7 cellular contexts compared by ENCODE assay signal in the genomic region with DNA sequence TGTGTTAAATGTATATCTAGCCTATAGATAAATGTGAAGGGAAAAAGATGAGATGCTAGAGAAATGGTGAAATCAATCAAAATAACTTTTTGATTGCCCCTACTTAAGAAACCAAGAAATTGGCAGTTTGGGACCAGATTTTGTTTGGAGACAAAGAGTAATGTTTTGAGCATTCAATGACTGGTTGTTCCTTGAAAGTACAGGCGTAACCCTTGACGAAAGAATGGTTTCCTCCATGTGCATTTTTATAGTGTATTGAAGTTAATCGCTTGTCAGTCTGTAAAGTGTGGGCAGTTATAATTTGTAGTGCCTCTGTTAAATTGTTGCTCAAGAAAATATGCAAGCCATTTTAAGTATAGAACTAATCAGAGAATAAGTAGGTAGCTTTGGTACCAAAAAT. TPM values are rescaled to one million over a fixed set of nuclear protein-coding genes. Genes with fewer than 3 reads are reported as not detected.
A peak's percentile ranks its signal among the peaks of the same experiment; 100 is the strongest.
DNase-seq lines count a peak whose midpoint lies in the region; ATAC-seq and TF ChIP-seq lines count a peak whose summit lies in the region.

No MANE protein-coding gene starts in this region.

- POLR2A ChIA-PET in OCI-LY7 (lab: Charles Lee), result interaction anchor here (0.8 to 8.6 kb wide), 2 partner anchors 19 to 37 kb away, joined by 3 to 39 read pairs; a partner anchor contains a TSS

- CTCF ChIA-PET in OCI-LY7 (lab: Charles Lee; ENCODE audit: unreplicated experiment), result no interaction called here

- H3K27ac Mint-ChIP-seq in osteocyte (ENCODE audit: unreplicated experiment), result peak overlapping the region; percentile 87

- peaks cover 28% of the 10 kb centered on the region for H3F3A ChIP-seq in GM23248 (ENCODE audit: insufficient read depth)

- H3K9ac ChIP-seq in GM23248, result peak overlapping the region; percentile 79

- H3K9me2 ChIP-seq in GM23248 (ENCODE audit: insufficient read depth) (no peaks in the 10 kb centered on the region), OCI-LY7 (ENCODE audit: insufficient read depth, low read length) (no peaks in the 10 kb centered on the region)

- H3K4me1 ChIP-seq in GM23248 (ENCODE audit: insufficient read depth), result peaks cover 52% of the 10 kb centered on the region
- peaks cover 12% of the 10 kb centered on the region for H3K4me1 ChIP-seq in OCI-LY7 (ENCODE audit: insufficient read depth, low read length, poor library complexity, severe bottlenecking)
- no peaks in the 10 kb centered on the region for H3K4me1 ChIP-seq in uterus

- H3K4me3 ChIP-seq in GM23248, result peak overlapping the region; percentile 82
- H3K4me3 ChIP-seq in OCI-LY7 (ENCODE audit: low read depth, low read length, poor library complexity, severe bottlenecking), result peak overlapping the region; percentile 99
- H3K4me3 ChIP-seq in coronary artery, result peak overlapping the region; percentile 88
- no peak overlapping the region for H3K4me3 ChIP-seq in uterus

- H3K27ac ChIP-seq in GM23248 (peak overlapping the region; percentile 65), OCI-LY7 (ENCODE audit: low read depth, low read length, poor library complexity, severe bottlenecking) (no peak overlapping the region), coronary artery (peak overlapping the region in 1 of 2 donors; percentile 92), uterus (peak overlapping the region in 1 of 2 donors; percentile 78)

- H3K27me3 ChIP-seq in GM23248 (replicated peaks; ENCODE audit: insufficient read depth) (no peaks in the 10 kb centered on the region), uterus (no peaks in the 10 kb centered on the region)

- H3K36me3 Mint-ChIP-seq in osteocyte (ENCODE audit: unreplicated experiment), result peaks cover 3% of the 10 kb centered on the region

- H3K9me3 ChIP-seq in GM23248 (ENCODE audit: low read depth), result no peaks in the 10 kb centered on the region
- H3K9me3 ChIP-seq in OCI-LY7 (ENCODE audit: low read length), result no peaks in the 10 kb centered on the region
- H3K9me3 ChIP-seq in uterus, result no peaks in the 10 kb centered on the region

- no peak for TF ChIP-seq CTCF in OCI-LY7 (conservative IDR thresholded peaks at IDR 0.05; ENCODE audit: low read length)
- TF ChIP-seq CTCF in coronary artery (IDR thresholded peaks at IDR 0.05), result no peak
- no peak for TF ChIP-seq CTCF in osteocyte (IDR thresholded peaks at IDR 0.05)
- TF ChIP-seq CTCF in uterus (IDR thresholded peaks at IDR 0.05), result no peak

- DNase-seq in GM23248, result peak; percentile 32
- DNase-seq in OCI-LY7 (ENCODE audit: low spot score), result peak; percentile 30
- DNase-seq in coronary artery (ENCODE audit: low spot score), result no peak
- no peak for DNase-seq in osteocyte (ENCODE audit: extremely low spot score, unreplicated experiment)
- no peak for DNase-seq in uterus

- TSS peak; percentile 79 for BruUV-seq in OCI-LY7 (replicated peaks; lab: Mats Ljungman, UMichigan)

- H3K36me3 ChIP-seq in GM23248 (ENCODE audit: low read depth) (no peaks in the 10 kb centered on the region), OCI-LY7 (ENCODE audit: insufficient read depth, low read length) (peaks cover 41% of the 10 kb centered on the region), uterus (no peaks in the 10 kb centered on the region)

- WGBS in GM23248 (ENCODE audit: low coverage in 1 of 2, low lambda C conversion rate in 2 of 2, missing lambda C conversion rate in 2 of 2), 2 experiments, result 70 to 74% methylated on average over 3 of the region's 3 CpGs

- no peak for TF ChIP-seq POLR2A in uterus (IDR thresholded peaks at IDR 0.05)

- H3K4me3 Mint-ChIP-seq in osteocyte (ENCODE audit: unreplicated experiment), result peak overlapping the region; percentile 88

- intact Hi-C loops in OCI-LY7 (cut with micrococcal nuclease; ENCODE audit: unreplicated experiment) (no loop called here), uterus (cut with DNase I; ENCODE audit: low total_unique reads) (no loop called here)

- H3K9me3 Mint-ChIP-seq in osteocyte (ENCODE audit: unreplicated experiment), result no peaks in the 10 kb centered on the region

- H3K4me1 Mint-ChIP-seq in osteocyte (ENCODE audit: unreplicated experiment), result peaks cover 57% of the 10 kb centered on the region

- H2AFZ ChIP-seq in GM23248 (peak overlapping the region; percentile 80), OCI-LY7 (ENCODE audit: low read length) (no peak overlapping the region)

- H3K27me3 Mint-ChIP-seq in osteocyte (ENCODE audit: unreplicated experiment), result no peaks in the 10 kb centered on the region

- H3K79me2 ChIP-seq in GM23248 (ENCODE audit: insufficient read depth) (peaks cover 86% of the 10 kb centered on the region), OCI-LY7 (ENCODE audit: insufficient read depth, low read depth, low read length) (peaks cover 39% of the 10 kb centered on the region)

- no peak for ATAC-seq in HG02885 (IDR thresholded peaks at IDR 0.05; ENCODE audit: poor library complexity, unreplicated experiment)
- ATAC-seq in HG03097 (IDR thresholded peaks at IDR 0.05; ENCODE audit: low FRiP score, unreplicated experiment), result no peak

- H4K20me1 ChIP-seq in GM23248 (ENCODE audit: insufficient read depth), result no peaks in the 10 kb centered on the region
- H4K20me1 ChIP-seq in OCI-LY7 (ENCODE audit: insufficient read depth, low read length), result peaks cover 21% of the 10 kb centered on the region; the same call in 1 of the 2 replicates

- H3K4me2 ChIP-seq in GM23248 (ENCODE audit: unreplicated experiment), result peak overlapping the region; percentile 92
- peak overlapping the region; percentile 98 for H3K4me2 ChIP-seq in OCI-LY7 (ENCODE audit: low read length)

- in situ Hi-C loops in GM23248 (cut with MboI), result no loop called here

RNA-seq across cellular contexts. Expression of a gene that starts 1.2 kb away (rescaled TPM):
- total RNA-seq in GM23248 (2014; rRNA removed; shearing (Covaris generic)), result 29.3 and 29.4 TPM in 2 replicates
- polyA plus RNA-seq in GM23248 (2016; fragmentation: Nextera tagmentation; extraction: Ambion mirVana), result 27.6 and 28.8 TPM in 2 replicates
- total RNA-seq in OCI-LY7 (2014; rRNA removed; shearing (Covaris generic)), result 54.0 and 66.1 TPM in 2 replicates
- total RNA-seq in OCI-LY7 (2022) (61.6 and 76.5 TPM in 2 replicates), osteocyte (12.4 and 14.0 TPM in 2 replicates), uterus (10 to 100 TPM in 1 of 4 donors, 1 to 10 TPM in 3; 2.6 to 39.3 (median 4.3) TPM)

RNA-seq across cellular contexts. Expression of a gene that starts 37.2 kb away (rescaled TPM):
- total RNA-seq in GM23248 (2014; rRNA removed; shearing (Covaris generic)), result 167 and 172 TPM in 2 replicates
- polyA plus RNA-seq in GM23248 (2016; fragmentation: Nextera tagmentation; extraction: Ambion mirVana), result 952 and 963 TPM in 2 replicates
- total RNA-seq in OCI-LY7 (2014; rRNA removed; shearing (Covaris generic)), result 469 and 889 TPM in 2 replicates
- 2,251 and 2,407 TPM in 2 replicates for total RNA-seq in OCI-LY7 (2022)
- 1,498 and 1,580 TPM in 2 replicates for total RNA-seq in osteocyte
- 1,000 to 10,000 TPM in 3 of 4 donors, 10 to 100 TPM in 1; 61.5 to 2,786 (median 1,440) TPM for total RNA-seq in uterus

Comparison
In these comparisons a context has a peak if more than half of its experiments do, and no peak if none do; other contexts are left out.
1. DNase-seq: peak in GM23248 (single experiment) and OCI-LY7 (single experiment); none in coronary artery (single experiment), osteocyte (single experiment) and uterus (0 of 2).
2. H3K4me3 ChIP-seq: peak in GM23248 (single experiment), OCI-LY7 (single experiment) and coronary artery (single experiment); none in uterus (0 of 2).